In the genomic region with DNA sequence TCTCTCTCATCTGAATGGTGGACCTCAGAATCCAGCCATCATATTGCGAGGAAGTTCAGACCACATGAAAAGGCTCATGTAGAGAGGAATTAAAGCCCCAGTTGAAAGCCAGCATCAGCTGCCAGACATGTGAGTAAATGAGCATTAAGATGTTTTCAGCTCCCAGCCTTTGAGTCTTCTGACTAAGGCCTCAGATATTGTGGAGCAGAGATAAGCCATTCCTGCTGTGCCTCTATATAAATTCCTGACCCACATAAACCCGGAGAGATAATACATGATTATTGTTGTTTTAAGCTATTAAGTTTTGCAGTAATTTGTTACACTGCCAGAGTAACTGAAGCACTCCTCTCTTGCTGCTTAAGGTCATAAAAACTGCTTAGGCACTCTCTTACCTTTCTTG, we compare ENCODE assay signal across 22 cellular contexts. TPM values are rescaled to one million over a fixed set of nuclear protein-coding genes. Genes with fewer than 3 reads are reported as not detected.
DNase-seq lines count a peak whose midpoint lies in the region; ATAC-seq and TF ChIP-seq lines count a peak whose summit lies in the region.
"Had no signal": no experiment of that assay in that cellular context is flagged by ENCODE, and none has a peak within 500 bp of the region (broad histone marks: within the 10 kb centered on the region; RNA-seq: fewer than 3 reads in every experiment).

No MANE protein-coding gene starts in this region.

- TF ChIP-seq POLR2A in stomach (IDR thresholded peaks at IDR 0.05): no peak

- H3K36me3 Mint-ChIP-seq in mesothelial cell of epicardium: peaks cover 28% of the 10 kb centered on the region

- no peak overlapping the region for H3K4me3 Mint-ChIP-seq in mesothelial cell of epicardium
- H3K4me3 Mint-ChIP-seq: activated naive CD4-positive, alpha-beta T cell treated with anti-CD3 and anti-CD28 coated beads, Interleukin-2, amount 50 U/mL, for 24 hours had no signal

- H3K9me2 ChIP-seq in Karpas-422 (replicated peaks; ENCODE audit: insufficient read depth, low read length): no peaks in the 10 kb centered on the region

- H3K4me3 ChIP-seq in AG09309 (ENCODE audit: control insufficient read depth, low read depth, low read length) (no peak overlapping the region), HEK293 (ENCODE audit: low read depth, low read length) (no peak overlapping the region), cardiac fibroblast (replicated peaks in 1 of 2; ENCODE audit: low read depth in 2 of 2, low read length in 2 of 2) (no peak overlapping the region), stomach (no peak overlapping the region), Karpas-422 (ENCODE audit: low read length) (no peak overlapping the region)
- H3K4me3 ChIP-seq: body of pancreas, prostate gland, SJCRH30 had no signal

- intact Hi-C loops in stomach (cut with DNase I; ENCODE audit: low total_unique reads) (no loop called here), left cardiac atrium (cut with DNase I) (no loop called here)

- H3K9me3 ChIP-seq in HEK293 (ENCODE audit: control insufficient read depth, insufficient read depth, low read depth, low read length) (no peaks in the 10 kb centered on the region), stomach (no peaks in the 10 kb centered on the region), Karpas-422 (ENCODE audit: low read length) (no peaks in the 10 kb centered on the region)
- H3K9me3 ChIP-seq: body of pancreas, prostate gland had no signal

- H3K27ac ChIP-seq in HEK293 (ENCODE audit: extremely low read depth, low read depth, low read length): no peak overlapping the region
- H3K27ac ChIP-seq in stomach: no peak overlapping the region
- no peak overlapping the region for H3K27ac ChIP-seq in Karpas-422 (ENCODE audit: low read length)
- H3K27ac ChIP-seq: body of pancreas, prostate gland, SJCRH30 had no signal

- TF ChIP-seq CTCF in AG09309 (IDR thresholded peaks at IDR 0.05; ENCODE audit: control insufficient read depth, insufficient read depth, low read depth, low read length, missing control alignments) (no peak), HEK293 (tag by site-specific recombination; IDR thresholded peaks at IDR 0.05) (no peak), cardiac fibroblast (IDR thresholded peaks at IDR 0.05; ENCODE audit: low read depth, low read length) (no peak), mesothelial cell of epicardium (IDR thresholded peaks at IDR 0.05; ENCODE audit: unreplicated experiment) (no peak), stomach (IDR thresholded peaks at IDR 0.05) (no peak)

- POLR2A ChIA-PET in HEK293 (lab: Yijun Ruan, JAX): interaction anchor here (1.9 kb wide), 1 partner anchor 14 kb away, joined by 5 read pairs; no protein-coding TSS in a partner anchor

- no peaks in the 10 kb centered on the region for H3K27me3 ChIP-seq in stomach
- H3K27me3 ChIP-seq in Karpas-422 (ENCODE audit: low read length): no peaks in the 10 kb centered on the region
- H3K27me3 ChIP-seq: body of pancreas, SJCRH30 had no signal

- no peaks in the 10 kb centered on the region for H4K20me1 ChIP-seq in Karpas-422 (ENCODE audit: insufficient read depth, low read depth, low read length)

- ATAC-seq in GM21447 (IDR thresholded peaks at IDR 0.05; ENCODE audit: unreplicated experiment) (no peak), left cardiac atrium (no peak)
- ATAC-seq: body of pancreas, left lobe of liver, Panc1 had no signal

- H3K27me3 Mint-ChIP-seq in mesothelial cell of epicardium (ENCODE audit: low read depth): no peaks in the 10 kb centered on the region
- H3K27me3 Mint-ChIP-seq: activated naive CD4-positive, alpha-beta T cell treated with anti-CD3 and anti-CD28 coated beads, Interleukin-2, amount 50 U/mL, for 24 hours had no signal

- peak overlapping the region; percentile 60 for H3K27ac Mint-ChIP-seq in mesothelial cell of epicardium
- H3K27ac Mint-ChIP-seq: activated naive CD4-positive, alpha-beta T cell treated with anti-CD3 and anti-CD28 coated beads, Interleukin-2, amount 50 U/mL, for 24 hours had no signal

- DNase-seq in AG09309 (ENCODE audit: low read depth) (peak; percentile 54), cardiac fibroblast (ENCODE audit: low read depth in 2 of 2) (peak; percentile 22 to 64), mesothelial cell of epicardium (ENCODE audit: low spot score in 2 of 2, unreplicated experiment in 2 of 2) (no peak), stomach (no peak), left cardiac atrium (no peak), Karpas-422 (no peak)
- DNase-seq: activated CD4-positive, CD25-positive, alpha-beta regulatory T cell; AML-193; body of pancreas; COR-L47; dermis blood vessel endothelial cell; NCI-H1436 treated with DMSO at 0.1 percent for 48 hours; SJCRH30; small intestine; stimulated activated CD4-positive, alpha-beta T cell treated with anti-CD3 and anti-CD28 coated beads, Interleukin-4, amount 100 ng/mL, for 1 hour; T-helper 9 cell had no signal

- no peak for TF ChIP-seq EP300 in stomach (IDR thresholded peaks at IDR 0.05)

- CTCF ChIA-PET in HEK293 (lab: Yijun Ruan, JAX): interaction anchor here (0.7 kb wide), 1 partner anchor 38 kb away, joined by 3 read pairs; no protein-coding TSS in a partner anchor

- H3K9ac ChIP-seq in Karpas-422 (ENCODE audit: low read length): no peak overlapping the region

- H2AFZ ChIP-seq in Karpas-422 (ENCODE audit: low read length): no peak overlapping the region

- WGBS in stomach, 5 donors: 81 to 85% (median 83%) methylated on average over 2 of the region's 2 CpGs

- no peak overlapping the region for H3K4me2 ChIP-seq in Karpas-422 (ENCODE audit: low read depth, low read length, poor library complexity, severe bottlenecking)

- 0 out of 2 replicates have a peak, but pooled peaks cover 10% of the 10 kb centered on the region for H3K79me2 ChIP-seq in Karpas-422 (ENCODE audit: low read length)

- no peaks in the 10 kb centered on the region for H3K4me1 Mint-ChIP-seq in mesothelial cell of epicardium
- H3K4me1 Mint-ChIP-seq: activated naive CD4-positive, alpha-beta T cell treated with anti-CD3 and anti-CD28 coated beads, Interleukin-2, amount 50 U/mL, for 24 hours had no signal

- H3K36me3 ChIP-seq in HEK293 (ENCODE audit: control insufficient read depth in 2 of 2, insufficient read depth in 1 of 2, low read length in 2 of 2) (peaks cover 13 to 37% of the 10 kb centered on the region in 2 experiments), stomach (peaks cover 8 to 70% (median 64%) of the 10 kb centered on the region in 4 donors), Karpas-422 (ENCODE audit: insufficient read depth, low read length) (peaks cover 13% of the 10 kb centered on the region; the same call in 1 of the 2 replicates)
- H3K36me3 ChIP-seq: prostate gland had no signal

- H3K4me1 ChIP-seq in HEK293 (ENCODE audit: control insufficient read depth, insufficient read depth, low read length) (no peaks in the 10 kb centered on the region), stomach (no peaks in the 10 kb centered on the region), Karpas-422 (ENCODE audit: low read length) (no peaks in the 10 kb centered on the region)
- H3K4me1 ChIP-seq: body of pancreas, prostate gland, SJCRH30 had no signal

- H3K9me3 Mint-ChIP-seq in mesothelial cell of epicardium: peaks cover 10% of the 10 kb centered on the region
- H3K9me3 Mint-ChIP-seq: activated naive CD4-positive, alpha-beta T cell treated with anti-CD3 and anti-CD28 coated beads, Interleukin-2, amount 50 U/mL, for 24 hours had no signal

TF ChIP-seq in HEK293, 187 proteins besides CTCF, POLR2A, EP300 and RAD21 (continues in another document):
- TF ChIP-seq ZIC2 (tag by site-specific recombination; IDR thresholded peaks at IDR 0.05) (peak; percentile 78), FEZF1 (tag by site-specific recombination; IDR thresholded peaks at IDR 0.05) (peak; percentile 69), ZSCAN30 (tag by site-specific recombination; IDR thresholded peaks at IDR 0.05) (0 out of 2 replicates have a peak, but pooled peaks have one; percentile 26)
- TF ChIP-seq, protein P1, sequence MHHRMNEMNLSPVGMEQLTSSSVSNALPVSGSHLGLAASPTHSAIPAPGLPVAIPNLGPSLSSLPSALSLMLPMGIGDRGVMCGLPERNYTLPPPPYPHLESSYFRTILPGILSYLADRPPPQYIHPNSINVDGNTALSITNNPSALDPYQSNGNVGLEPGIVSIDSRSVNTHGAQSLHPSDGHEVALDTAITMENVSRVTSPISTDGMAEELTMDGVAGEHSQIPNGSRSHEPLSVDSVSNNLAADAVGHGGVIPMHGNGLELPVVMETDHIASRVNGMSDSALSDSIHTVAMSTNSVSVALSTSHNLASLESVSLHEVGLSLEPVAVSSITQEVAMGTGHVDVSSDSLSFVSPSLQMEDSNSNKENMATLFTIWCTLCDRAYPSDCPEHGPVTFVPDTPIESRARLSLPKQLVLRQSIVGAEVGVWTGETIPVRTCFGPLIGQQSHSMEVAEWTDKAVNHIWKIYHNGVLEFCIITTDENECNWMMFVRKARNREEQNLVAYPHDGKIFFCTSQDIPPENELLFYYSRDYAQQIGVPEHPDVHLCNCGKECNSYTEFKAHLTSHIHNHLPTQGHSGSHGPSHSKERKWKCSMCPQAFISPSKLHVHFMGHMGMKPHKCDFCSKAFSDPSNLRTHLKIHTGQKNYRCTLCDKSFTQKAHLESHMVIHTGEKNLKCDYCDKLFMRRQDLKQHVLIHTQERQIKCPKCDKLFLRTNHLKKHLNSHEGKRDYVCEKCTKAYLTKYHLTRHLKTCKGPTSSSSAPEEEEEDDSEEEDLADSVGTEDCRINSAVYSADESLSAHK (tag by site-specific recombination; IDR thresholded peaks at IDR 0.05): no peak

RNA-seq across cellular contexts. Expression of a gene that starts 14.6 kb away (rescaled TPM):
- total RNA-seq in mesothelial cell of epicardium (31.4 to 33.7 TPM (median 31.9 TPM) in 3 replicates), stomach (10 to 100 TPM; 10.4 to 27.0 (median 15.5) TPM), left cardiac atrium (10 to 100 TPM; 13.6 to 15.3 TPM)
- polyA plus RNA-seq in stomach: 10 to 100 TPM; 12.8 to 17.8 (median 17.1) TPM
- 18.7 and 31.5 TPM in 2 replicates for total RNA-seq in Karpas-422 (2014; rRNA removed; shearing (Covaris generic); ENCODE audit: low replicate concordance)

RNA-seq across cellular contexts. Expression of a gene that starts 14.8 kb away (rescaled TPM):
- 30.2 to 31.4 TPM (median 30.5 TPM) in 3 replicates for total RNA-seq in mesothelial cell of epicardium
- 10 to 100 TPM in 3 of 5 donors, 1 to 10 TPM in 2; 4.1 to 72.8 (median 32.9) TPM for total RNA-seq in stomach
- 10 to 100 TPM in 1 of 3 donors, 1 to 10 TPM in 2; 8.0 to 13.3 (median 8.9) TPM for polyA plus RNA-seq in stomach
- 10 to 100 TPM; 17.3 to 18.2 TPM for total RNA-seq in left cardiac atrium
- total RNA-seq in Karpas-422 (2014; rRNA removed; shearing (Covaris generic); ENCODE audit: low replicate concordance): 21.9 and 36.8 TPM in 2 replicates

Comparison
In these comparisons a context has a peak if more than half of its experiments do, and no peak if none do; other contexts are left out.
1. DNase-seq: peak in AG09309 (single experiment) and cardiac fibroblast (2 of 2); none in mesothelial cell of epicardium (0 of 2), stomach (single experiment), left cardiac atrium (single experiment) and Karpas-422 (single experiment).